ENCODE assay signal across 10 cellular contexts in the genomic region with DNA sequence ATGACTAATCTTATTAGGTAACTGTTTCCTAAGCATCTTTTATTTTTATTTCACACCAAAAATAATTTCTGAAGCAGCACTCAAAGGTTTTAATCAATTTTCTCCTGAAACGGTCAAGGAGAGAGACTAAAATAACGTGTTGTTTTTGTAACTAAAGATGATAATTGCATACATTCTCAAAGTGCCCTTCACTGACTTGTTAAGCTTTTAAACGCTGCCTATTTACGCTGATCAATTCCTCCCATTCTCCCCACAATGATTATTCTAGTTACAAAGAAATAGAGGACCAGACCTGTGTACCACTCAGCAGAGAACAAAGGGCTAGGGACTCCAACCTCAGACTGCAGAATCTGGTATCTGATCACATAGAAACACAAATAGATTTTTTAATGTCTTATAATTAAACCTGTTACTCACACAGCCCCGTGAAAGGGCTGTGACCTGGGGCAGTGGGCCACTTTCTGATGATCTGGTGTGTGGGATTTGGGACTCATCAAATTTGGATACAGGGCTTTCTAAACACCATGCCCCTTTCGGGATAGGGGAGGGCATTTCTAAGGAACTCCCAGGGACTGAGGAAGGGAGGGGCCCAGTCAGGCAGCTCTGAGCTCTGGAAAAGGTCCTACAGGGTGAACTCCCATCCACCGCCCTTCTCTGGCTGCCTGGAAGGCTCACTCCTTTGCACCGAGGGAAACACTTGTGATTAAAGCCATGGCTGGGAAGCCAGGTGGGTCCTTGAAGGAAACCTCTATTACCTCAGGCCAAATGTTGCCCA.
A peak's percentile ranks its signal among the peaks of the same experiment; 100 is the strongest.
DNase-seq lines count a peak whose midpoint lies in the region; ATAC-seq and TF ChIP-seq lines count a peak whose summit lies in the region.
"Had no signal": no experiment of that assay in that cellular context is flagged by ENCODE, and none has a peak within 500 bp of the region (broad histone marks: within the 10 kb centered on the region; RNA-seq: fewer than 3 reads in every experiment).

No MANE protein-coding gene starts in this region.

- TF ChIP-seq POLR2A in heart left ventricle (IDR thresholded peaks at IDR 0.05): no peak
- TF ChIP-seq POLR2A in gastrocnemius medialis (IDR thresholded peaks at IDR 0.05): peak in 1 of 2 donors; percentile 47

- no peaks in the 10 kb centered on the region for H3K9me3 ChIP-seq in SJSA1 (replicated peaks)
- no peaks in the 10 kb centered on the region for H3K9me3 ChIP-seq in heart left ventricle
- H3K9me3 ChIP-seq in gastrocnemius medialis: no peaks in the 10 kb centered on the region

- H3K27me3 Mint-ChIP-seq in HFFc6 (ENCODE audit: insufficient read depth): peaks cover 9% of the 10 kb centered on the region

- no peak for DNase-seq in HFFc6
- no peak for DNase-seq in SJSA1 (ENCODE audit: low read depth in 1 of 2, low spot score in 2 of 2)
- peak in 3 of 5 donors; percentile 51 to 66 (median 62) for DNase-seq in heart left ventricle
- DNase-seq in gastrocnemius medialis: no peak
- no peak for DNase-seq in superior temporal gyrus (ENCODE audit: extremely low spot score)
- DNase-seq in RPMI8226: no peak
- DNase-seq: central memory CD4-positive, alpha-beta T cell; T-helper 9 cell had no signal

- ATAC-seq in heart left ventricle: peak in 3 of 4 donors; percentile 52 to 74 (median 68)
- ATAC-seq in gastrocnemius medialis: peak; percentile 32 to 34
- no peak for ATAC-seq in GM21526 (IDR thresholded peaks at IDR 0.05; ENCODE audit: low FRiP score, unreplicated experiment)
- no peak for ATAC-seq in GM21786 (IDR thresholded peaks at IDR 0.05; ENCODE audit: unreplicated experiment)

- H3K27ac Mint-ChIP-seq in HFFc6: peak overlapping the region; percentile 92

- no peaks in the 10 kb centered on the region for H3K27me3 ChIP-seq in SJSA1 (replicated peaks)
- H3K27me3 ChIP-seq in heart left ventricle: no peaks in the 10 kb centered on the region
- no peaks in the 10 kb centered on the region for H3K27me3 ChIP-seq in gastrocnemius medialis

- peak overlapping the region; percentile 93 for H3K27ac ChIP-seq in SJSA1
- peak overlapping the region; percentile 39 to 78 (median 68) for H3K27ac ChIP-seq in heart left ventricle
- H3K27ac ChIP-seq in gastrocnemius medialis: peak overlapping the region; percentile 84 to 90 (median 87)

- 58 to 74% (median 67%) methylated on average over 6 to 8 of the region's 8 CpGs for WGBS in heart left ventricle, 4 donors

- H3K9me3 Mint-ChIP-seq in HFFc6: peaks cover 2% of the 10 kb centered on the region; the same call in 1 of the 2 replicates

- in situ Hi-C loops in gastrocnemius medialis (cut with MboI; ENCODE audit: low sequenced_read_pairs in 4 of 4): loop anchor here in 3 of 4 donors (10.0 kb wide), 1 partner anchor 172 kb away; the partner anchor contains the start of gene FNBP1L (in 3 of the 3)

- H3K4me3 ChIP-seq in SJSA1 (no peak overlapping the region), heart left ventricle (no peak overlapping the region), gastrocnemius medialis (no peak overlapping the region)

- peaks cover 99% of the 10 kb centered on the region for H3K4me1 Mint-ChIP-seq in HFFc6 (ENCODE audit: low read depth)

- H3K4me3 Mint-ChIP-seq in HFFc6: peak overlapping the region; percentile 70

- H3K36me3 Mint-ChIP-seq in HFFc6 (ENCODE audit: low read depth): peaks cover 29% of the 10 kb centered on the region

- H3K4me1 ChIP-seq in SJSA1 (replicated peaks): peaks cover 73% of the 10 kb centered on the region
- H3K4me1 ChIP-seq in heart left ventricle: peaks cover 7 to 86% (median 52%) of the 10 kb centered on the region in 12 donors
- peaks cover 54 to 63% of the 10 kb centered on the region in 2 donors for H3K4me1 ChIP-seq in gastrocnemius medialis

- H3K36me3 ChIP-seq in SJSA1 (peaks cover 47% of the 10 kb centered on the region), heart left ventricle (no peaks in the 10 kb centered on the region), gastrocnemius medialis (no peaks in the 10 kb centered on the region)

- no peak for TF ChIP-seq CTCF in HFFc6 (IDR thresholded peaks at IDR 0.05)
- no peak for TF ChIP-seq CTCF in heart left ventricle (IDR thresholded peaks at IDR 0.05)
- no peak for TF ChIP-seq CTCF in gastrocnemius medialis (IDR thresholded peaks at IDR 0.05 in 4 of 5, conservative IDR thresholded peaks at IDR 0.05 in 1 of 5)

- intact Hi-C loops in heart left ventricle (cut with DNase I): loop anchor here in 5 of 10 donors (5.0 kb wide), 4 partner anchors 49 to 169 kb away; partner anchors contain the start of gene FNBP1L (in 1 of the 5)
- intact Hi-C loops in gastrocnemius medialis (cut with DNase I; ENCODE audit: low total_unique reads): loop anchor here (5.0 kb wide), 1 partner anchor 269 kb away; the partner anchor contains the start of gene DR1

Comparison
In these comparisons a context has a peak if more than half of its experiments do, and no peak if none do; other contexts are left out.
1. DNase-seq: peak in heart left ventricle (3 of 5); none in HFFc6 (single experiment), SJSA1 (0 of 2), gastrocnemius medialis (0 of 2), superior temporal gyrus (single experiment) and RPMI8226 (single experiment).
2. ATAC-seq: peak in heart left ventricle (3 of 4) and gastrocnemius medialis (2 of 2); none in GM21526 (single experiment) and GM21786 (single experiment).
3. Peak in every context shown above with its lines, with median percentiles within 50 percentile points of each other: H3K27ac ChIP-seq.